17 cellular contexts compared by ENCODE assay signal in the genomic region with DNA sequence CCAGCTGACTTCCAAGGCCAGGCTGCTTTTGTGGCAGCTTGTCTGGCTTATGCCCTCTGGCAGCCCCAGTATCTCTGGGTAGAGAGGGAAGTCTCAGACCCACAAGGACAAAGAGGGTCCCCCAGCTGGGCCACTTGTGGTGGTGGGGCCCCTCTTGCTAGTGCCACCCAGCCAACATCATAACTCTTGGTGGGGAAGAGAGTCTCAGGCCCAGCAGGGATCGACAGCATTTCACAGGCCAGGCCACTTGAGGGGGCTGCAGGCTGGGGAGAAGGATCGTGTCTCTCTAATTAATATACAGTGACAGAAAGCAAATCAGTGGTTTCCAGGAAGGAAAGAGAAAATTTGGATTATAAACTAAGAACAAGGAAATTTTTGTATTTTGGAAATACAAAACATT.
A peak's percentile ranks its signal among the peaks of the same experiment; 100 is the strongest.
DNase-seq lines count a peak whose midpoint lies in the region; ATAC-seq, FAIRE-seq and TF ChIP-seq lines count a peak whose summit lies in the region.
"Had no signal": no experiment of that assay in that cellular context is flagged by ENCODE, and none has a peak within 500 bp of the region (broad histone marks: within the 10 kb centered on the region; RNA-seq: fewer than 3 reads in every experiment).

No MANE protein-coding gene starts in this region.

- H3K4me1 ChIP-seq in Peyer's patch, result no peaks in the 10 kb centered on the region
- H3K4me1 ChIP-seq: pancreas had no signal

- no peaks in the 10 kb centered on the region for H3K36me3 ChIP-seq in Peyer's patch
- H3K36me3 ChIP-seq: pancreas had no signal

- POLR2A ChIA-PET in WTC11 (lab: Charles Lee), result no interaction called here
- POLR2A ChIA-PET in activated CD8-positive, alpha-beta T cell treated with anti-CD3 and anti-CD28 coated beads for 36 hours (lab: Charles Lee), result no interaction called here

- H3K27me3 Mint-ChIP-seq in WTC11 (ENCODE audit: low read depth), result no peaks in the 10 kb centered on the region
- H3K27me3 Mint-ChIP-seq in activated CD8-positive, alpha-beta T cell treated with anti-CD3 and anti-CD28 coated beads for 36 hours, result no peaks in the 10 kb centered on the region
- H3K27me3 Mint-ChIP-seq: activated naive CD4-positive, alpha-beta T cell treated with anti-CD3 and anti-CD28 coated beads, Interleukin-2, amount 10 ng/mL, durations not matched to agents 7 days and 5 days; CD4-positive, alpha-beta T cell; stimulated activated memory B cell treated with anti-CD40 and anti-IgM and Interleukin-4, amounts not matched to agents 10 μg/mL and 1 μg/mL and 100 μg/mL, for 72 hours had no signal

- CTCF ChIA-PET in WTC11 (lab: Charles Lee), result interaction anchor here (0.6 to 1.7 kb wide), 3 partner anchors 14 to 178 kb away, joined by 3 to 4 read pairs (median 4); no protein-coding TSS in a partner anchor
- CTCF ChIA-PET in activated CD8-positive, alpha-beta T cell treated with anti-CD3 and anti-CD28 coated beads for 36 hours (lab: Charles Lee), result no interaction called here

- peak; percentile 96 for ATAC-seq in WTC11
- ATAC-seq in activated CD8-positive, alpha-beta T cell treated with anti-CD3 and anti-CD28 coated beads for 36 hours, result no peak
- ATAC-seq: left colon; pancreas; stimulated activated memory B cell treated with anti-CD40 and anti-IgM and Interleukin-4, amounts not matched to agents 10 μg/mL and 1 μg/mL and 100 μg/mL, for 72 hours had no signal

- no peak overlapping the region for H3K4me3 Mint-ChIP-seq in WTC11
- no peak overlapping the region for H3K4me3 Mint-ChIP-seq in activated CD8-positive, alpha-beta T cell treated with anti-CD3 and anti-CD28 coated beads for 36 hours
- H3K4me3 Mint-ChIP-seq: activated naive CD4-positive, alpha-beta T cell treated with anti-CD3 and anti-CD28 coated beads, Interleukin-2, amount 10 ng/mL, durations not matched to agents 7 days and 5 days; CD4-positive, alpha-beta T cell; stimulated activated memory B cell treated with anti-CD40 and anti-IgM and Interleukin-4, amounts not matched to agents 10 μg/mL and 1 μg/mL and 100 μg/mL, for 72 hours; T-helper 1 cell treated with Interleukin-12 subunit alpha and Interleukin-12 subunit beta and Interleukin-4 antibody, amounts not matched to agents 30 μg/mL and 1 μg/mL, for 36 hours had no signal

- H3K4me1 Mint-ChIP-seq in WTC11, result no peaks in the 10 kb centered on the region
- H3K4me1 Mint-ChIP-seq in activated CD8-positive, alpha-beta T cell treated with anti-CD3 and anti-CD28 coated beads for 36 hours (ENCODE audit: low read depth), result no peaks in the 10 kb centered on the region
- H3K4me1 Mint-ChIP-seq: activated naive CD4-positive, alpha-beta T cell treated with anti-CD3 and anti-CD28 coated beads, Interleukin-2, amount 10 ng/mL, durations not matched to agents 7 days and 5 days; stimulated activated memory B cell treated with anti-CD40 and anti-IgM and Interleukin-4, amounts not matched to agents 10 μg/mL and 1 μg/mL and 100 μg/mL, for 72 hours had no signal

- no peak overlapping the region for H3K4me3 ChIP-seq in Peyer's patch
- H3K4me3 ChIP-seq: pancreas had no signal

- FAIRE-seq in H54 (lab: Jason Lieb, UNC), result no peak
- FAIRE-seq: pancreas had no signal

- H3K9me3 ChIP-seq in Peyer's patch, result no peaks in the 10 kb centered on the region
- H3K9me3 ChIP-seq: pancreas had no signal

- peak; percentile 9 for DNase-seq in AG20443 (ENCODE audit: low spot score)
- DNase-seq in HT-29 (ENCODE audit: low spot score), result peak; percentile 7
- peak; percentile 67 for DNase-seq in WTC11 (ENCODE audit: low spot score)
- DNase-seq in left kidney (ENCODE audit: low read depth, low spot score), result peak; percentile 2
- no peak for DNase-seq in activated CD8-positive, alpha-beta T cell treated with anti-CD3 and anti-CD28 coated beads for 36 hours
- no peak for DNase-seq in Peyer's patch
- DNase-seq in H54 (ENCODE audit: insufficient read length, low spot score), result no peak
- DNase-seq in NAMALWA (ENCODE audit: low spot score), result no peak
- DNase-seq: activated naive CD4-positive, alpha-beta T cell treated with anti-CD3 and anti-CD28 coated beads, Interleukin-2, amount 10 ng/mL, durations not matched to agents 7 days and 5 days; CD4-positive, alpha-beta T cell; foreskin melanocyte; left colon; NCI-H1092; OCI-M1; pancreas had no signal

- TF ChIP-seq CTCF in WTC11 (IDR thresholded peaks at IDR 0.05) (no peak), Peyer's patch (IDR thresholded peaks at IDR 0.05) (no peak)
- no peak for TF ChIP-seq CTCF in activated CD8-positive, alpha-beta T cell treated with anti-CD3 and anti-CD28 coated beads for 36 hours (IDR thresholded peaks at IDR 0.05)

- peaks cover 10% of the 10 kb centered on the region for H3K36me3 Mint-ChIP-seq in WTC11
- H3K36me3 Mint-ChIP-seq in activated CD8-positive, alpha-beta T cell treated with anti-CD3 and anti-CD28 coated beads for 36 hours (ENCODE audit: low read depth), result peaks cover 12% of the 10 kb centered on the region

- TF ChIP-seq POLR2A in Peyer's patch (IDR thresholded peaks at IDR 0.05), result no peak
- no peak for TF ChIP-seq POLR2A in H54 (IDR thresholded peaks at IDR 0.05; ENCODE audit: low read depth, low read length)

- H3K27ac Mint-ChIP-seq in WTC11, result no peak overlapping the region
- no peak overlapping the region for H3K27ac Mint-ChIP-seq in activated CD8-positive, alpha-beta T cell treated with anti-CD3 and anti-CD28 coated beads for 36 hours
- H3K27ac Mint-ChIP-seq: activated naive CD4-positive, alpha-beta T cell treated with anti-CD3 and anti-CD28 coated beads, Interleukin-2, amount 10 ng/mL, durations not matched to agents 7 days and 5 days; CD4-positive, alpha-beta T cell; stimulated activated memory B cell treated with anti-CD40 and anti-IgM and Interleukin-4, amounts not matched to agents 10 μg/mL and 1 μg/mL and 100 μg/mL, for 72 hours; T-helper 1 cell treated with Interleukin-12 subunit alpha and Interleukin-12 subunit beta and Interleukin-4 antibody, amounts not matched to agents 30 μg/mL and 1 μg/mL, for 36 hours had no signal

- H3K27ac ChIP-seq in Peyer's patch, result no peak overlapping the region
- H3K27ac ChIP-seq: pancreas had no signal

- H3K27me3 ChIP-seq in Peyer's patch, result no peaks in the 10 kb centered on the region
- H3K27me3 ChIP-seq: pancreas had no signal

- H3K9me3 Mint-ChIP-seq in WTC11, result peaks cover 11% of the 10 kb centered on the region
- H3K9me3 Mint-ChIP-seq in activated CD8-positive, alpha-beta T cell treated with anti-CD3 and anti-CD28 coated beads for 36 hours, result no peaks in the 10 kb centered on the region
- H3K9me3 Mint-ChIP-seq: T-helper 1 cell treated with Interleukin-12 subunit alpha and Interleukin-12 subunit beta and Interleukin-4 antibody, amounts not matched to agents 30 μg/mL and 1 μg/mL, for 36 hours had no signal

- intact Hi-C loops in activated CD8-positive, alpha-beta T cell treated with anti-CD3 and anti-CD28 coated beads for 36 hours (cut with micrococcal nuclease), result no loop called here

TF ChIP-seq in WTC11, 78 proteins besides CTCF, POLR2A, EP300 and RAD21 (continues in another document):
- TF ChIP-seq HMGA2 (CRISPR knock-in tag; IDR thresholded peaks at IDR 0.05), result no peak
- TF ChIP-seq, protein P1, sequence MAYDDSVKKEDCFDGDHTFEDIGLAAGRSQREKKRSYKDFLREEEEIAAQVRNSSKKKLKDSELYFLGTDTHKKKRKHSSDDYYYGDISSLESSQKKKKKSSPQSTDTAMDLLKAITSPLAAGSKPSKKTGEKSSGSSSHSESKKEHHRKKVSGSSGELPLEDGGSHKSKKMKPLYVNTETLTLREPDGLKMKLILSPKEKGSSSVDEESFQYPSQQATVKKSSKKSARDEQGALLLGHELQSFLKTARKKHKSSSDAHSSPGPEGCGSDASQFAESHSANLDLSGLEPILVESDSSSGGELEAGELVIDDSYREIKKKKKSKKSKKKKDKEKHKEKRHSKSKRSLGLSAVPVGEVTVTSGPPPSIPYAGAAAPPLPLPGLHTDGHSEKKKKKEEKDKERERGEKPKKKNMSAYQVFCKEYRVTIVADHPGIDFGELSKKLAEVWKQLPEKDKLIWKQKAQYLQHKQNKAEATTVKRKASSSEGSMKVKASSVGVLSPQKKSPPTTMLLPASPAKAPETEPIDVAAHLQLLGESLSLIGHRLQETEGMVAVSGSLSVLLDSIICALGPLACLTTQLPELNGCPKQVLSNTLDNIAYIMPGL (CRISPR knock-in tag; IDR thresholded peaks at IDR 0.05), result no peak
- no peak for TF ChIP-seq EMX1 (CRISPR knock-in tag; IDR thresholded peaks at IDR 0.05)
- TF ChIP-seq ZNF263 (CRISPR knock-in tag; IDR thresholded peaks at IDR 0.05; ENCODE audit: low read depth), result no peak
- TF ChIP-seq, protein P2, sequence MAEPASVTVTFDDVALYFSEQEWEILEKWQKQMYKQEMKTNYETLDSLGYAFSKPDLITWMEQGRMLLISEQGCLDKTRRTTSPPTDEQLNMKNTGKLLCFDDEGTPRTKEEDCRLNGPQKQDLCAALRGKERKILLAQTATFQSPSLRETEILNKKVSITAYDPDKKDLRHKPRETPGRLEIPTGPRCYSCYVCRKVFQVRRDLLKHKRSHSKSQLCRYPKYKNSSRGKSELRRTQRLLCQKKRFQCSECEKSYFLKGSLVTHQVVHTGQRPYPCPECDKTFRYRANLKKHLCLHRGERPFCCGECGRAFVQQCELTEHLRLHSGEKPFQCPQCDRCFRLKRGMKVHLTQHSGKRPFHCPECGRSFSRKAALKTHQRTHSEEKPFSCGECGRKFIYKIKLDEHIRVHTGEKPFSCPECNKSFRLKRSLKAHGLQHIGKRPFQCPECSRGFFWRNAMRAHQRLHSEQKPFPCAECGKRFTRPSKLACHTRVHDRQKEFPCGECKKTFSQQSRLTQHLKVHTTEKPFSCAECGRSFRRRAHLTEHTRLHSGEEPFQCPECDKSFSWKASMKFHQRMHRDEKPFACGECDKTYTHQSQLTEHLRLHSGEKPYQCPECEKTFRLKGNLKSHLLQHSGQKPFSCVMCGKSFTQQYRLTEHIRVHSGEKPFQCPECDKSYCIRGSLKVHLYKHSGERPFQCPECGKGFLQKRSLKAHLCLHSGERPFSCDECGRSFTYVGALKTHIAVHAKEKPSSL (CRISPR knock-in tag; conservative IDR thresholded peaks at IDR 0.05), result no peak
- no peak for TF ChIP-seq NFYB (CRISPR knock-in tag; conservative IDR thresholded peaks at IDR 0.05; ENCODE audit: low read depth)
- TF ChIP-seq PRRX2 (CRISPR knock-in tag; IDR thresholded peaks at IDR 0.05), result no peak
- no peak for TF ChIP-seq ATF1 (CRISPR knock-in tag; IDR thresholded peaks at IDR 0.05)
- no peak for TF ChIP-seq ZNF396 (CRISPR knock-in tag; IDR thresholded peaks at IDR 0.05; ENCODE audit: borderline replicate concordance)
- no peak for TF ChIP-seq TP53 (CRISPR knock-in tag; IDR thresholded peaks at IDR 0.05)
- no peak for TF ChIP-seq NR3C1 (CRISPR knock-in tag; conservative IDR thresholded peaks at IDR 0.05; ENCODE audit: low read depth)
- no peak for TF ChIP-seq ZNF138 (CRISPR knock-in tag; conservative IDR thresholded peaks at IDR 0.05)

Comparison
In these comparisons a context has a peak if more than half of its experiments do, and no peak if none do; other contexts are left out.
1. DNase-seq: peak in AG20443 (single experiment), HT-29 (single experiment), WTC11 (single experiment) and left kidney (single experiment); none in activated CD8-positive, alpha-beta T cell treated with anti-CD3 and anti-CD28 coated beads for 36 hours (single experiment), Peyer's patch (0 of 3), H54 (single experiment) and NAMALWA (single experiment).